ENCODE assay signal across 8 cellular contexts in the genomic region with DNA sequence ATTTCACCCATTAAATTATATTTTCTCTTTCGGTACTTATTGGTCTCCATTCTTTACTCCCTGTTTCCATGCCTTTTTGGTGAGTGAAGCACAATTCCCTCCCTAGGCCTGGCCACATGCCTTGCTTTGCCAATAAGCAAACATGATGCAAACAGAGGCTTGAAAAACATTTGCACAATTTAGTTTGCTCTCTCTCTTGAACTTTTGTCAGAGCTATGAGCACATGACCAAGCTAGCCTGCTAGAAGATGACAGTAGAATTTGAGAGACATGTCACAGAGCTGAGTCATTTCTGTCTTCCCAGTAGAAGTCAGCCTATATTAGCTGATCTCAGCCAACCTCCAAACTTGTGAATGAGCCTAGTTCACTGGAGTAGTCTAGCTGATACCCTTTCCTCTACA. TPM values are rescaled to one million over a fixed set of nuclear protein-coding genes. Genes with fewer than 3 reads are reported as not detected.
A peak's percentile ranks its signal among the peaks of the same experiment; 100 is the strongest.
DNase-seq lines count a peak whose midpoint lies in the region; ATAC-seq, FAIRE-seq and TF ChIP-seq lines count a peak whose summit lies in the region.

No MANE protein-coding gene starts in this region.

- FAIRE-seq in RCC 7860 (lab: Jason Lieb, UNC) = peak; percentile 84

- H3K36me3 ChIP-seq in esophagus squamous epithelium = peaks cover 0 to 39% (median 0%) of the 10 kb centered on the region in 3 donors

- TF ChIP-seq CTCF in AG10803 (conservative IDR thresholded peaks at IDR 0.05; ENCODE audit: low read length) (no peak), esophagus squamous epithelium (IDR thresholded peaks at IDR 0.05) (no peak)

- H3K27me3 ChIP-seq in esophagus squamous epithelium = no peaks in the 10 kb centered on the region

- no peak for TF ChIP-seq POLR2A in esophagus squamous epithelium (IDR thresholded peaks at IDR 0.05)

- H3K4me3 ChIP-seq in AG10803 (ENCODE audit: low read length) = no peak overlapping the region
- H3K4me3 ChIP-seq in esophagus squamous epithelium = no peak overlapping the region

- DNase-seq in AG10803 (ENCODE audit: low read depth) (peak; percentile 96), RCC 7860 (ENCODE audit: low spot score) (peak; percentile 75), glomerular endothelial cell (ENCODE audit: extremely low read depth, low read depth, low spot score) (peak; percentile 14), activated gamma-delta T cell treated with Interleukin-2 at 50 U/mL for 16 hours (no peak), esophagus squamous epithelium (lab: John Stamatoyannopoulos, UW) (no peak), NCI-H1417 treated with DMSO at 0.1 percent for 48 hours (lab: John Stamatoyannopoulos, UW) (no peak)

- no peak overlapping the region for H3K27ac ChIP-seq in esophagus squamous epithelium

- intact Hi-C loops in esophagus squamous epithelium (cut with DNase I) = no loop called here

- no peaks in the 10 kb centered on the region for H3K9me3 ChIP-seq in esophagus squamous epithelium

- ATAC-seq in GM18907 (IDR thresholded peaks at IDR 0.05; ENCODE audit: unreplicated experiment) = peak; percentile 94
- peak; percentile 91 for ATAC-seq in HG03064 (IDR thresholded peaks at IDR 0.05; ENCODE audit: low read depth, unreplicated experiment)

- H3K4me1 ChIP-seq in esophagus squamous epithelium = no peaks in the 10 kb centered on the region

- 87 to 95% methylated on average over 1 of the region's 1 CpG for WGBS in esophagus squamous epithelium, 2 donors

RNA-seq across cellular contexts. Expression of gene ANGPTL3, which starts 24.6 kb away (rescaled TPM):
- total RNA-seq in glomerular endothelial cell (not detected in 2 replicates), esophagus squamous epithelium (not detected)

Comparison
In these comparisons a context has a peak if more than half of its experiments do, and no peak if none do; other contexts are left out.
1. DNase-seq: peak in AG10803 (single experiment), RCC 7860 (single experiment) and glomerular endothelial cell (single experiment); none in activated gamma-delta T cell treated with Interleukin-2 at 50 U/mL for 16 hours (single experiment), esophagus squamous epithelium (single experiment) and NCI-H1417 treated with DMSO at 0.1 percent for 48 hours (single experiment).